ENCODE assay signal across 26 cellular contexts in the genomic region with DNA sequence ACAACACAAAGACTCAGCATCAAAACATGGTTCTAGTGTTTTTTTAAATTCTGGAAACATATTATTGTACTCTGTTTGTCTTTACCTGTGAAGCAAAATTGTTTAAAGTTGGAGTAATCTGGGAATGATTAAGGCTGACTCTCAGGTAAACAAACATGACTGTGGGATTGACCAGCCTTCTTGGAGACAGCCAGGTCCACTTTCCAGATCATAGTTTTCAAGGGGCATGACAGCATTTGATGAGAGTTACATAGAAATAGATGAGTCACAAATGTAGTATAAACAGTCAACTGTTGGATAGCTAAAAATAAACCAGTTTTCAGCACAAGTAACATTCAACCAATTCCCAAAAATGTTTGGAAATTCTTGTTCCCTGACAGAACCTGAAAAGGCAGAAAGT.
"Had no signal": no experiment of that assay in that cellular context is flagged by ENCODE, and none has a peak within 500 bp of the region (broad histone marks: within the 10 kb centered on the region; RNA-seq: fewer than 3 reads in every experiment).

No MANE protein-coding gene starts in this region.

- ATAC-seq: activated CD8-positive, alpha-beta memory T cell treated with anti-CD3 and anti-CD28 coated beads, Interleukin-2, amount 10 ng/mL, durations not matched to agents 7 days and 5 days; body of pancreas; T-helper 17 cell had no signal

- H3K4me1 ChIP-seq: body of pancreas, Peyer's patch had no signal

- H3K9me3 ChIP-seq: body of pancreas, MG63, Peyer's patch had no signal

- H3K27me3 ChIP-seq: body of pancreas, MG63, Peyer's patch had no signal

- DNase-seq: activated B cell treated with CpG ODN at 0.5 μM for 24 hours; activated CD4-positive, alpha-beta T cell treated with anti-CD3 and anti-CD28 coated beads for 1 hour; activated CD4-positive, alpha-beta T cell treated with anti-CD3 and anti-CD28 coated beads, Interleukin-2, amount 10 ng/mL, durations not matched to agents 24 days and 14 days; activated CD4-positive, alpha-beta T cell treated with anti-CD3 and anti-CD28 coated beads, Interleukin-2, amount 50 U/mL, for 48 hours; activated CD8-positive, alpha-beta memory T cell treated with anti-CD3 and anti-CD28 coated beads, Interleukin-2, amount 10 ng/mL, durations not matched to agents 7 days and 5 days; activated effector memory CD4-positive, alpha-beta T cell treated with Interleukin-2 at 50 U/mL for 16 hours; activated naive CD4-positive, alpha-beta T cell; activated T-cell treated with anti-CD3 and anti-CD28 coated beads, Interleukin-2, amount 50 U/mL, for 24 hours; aorta; body of pancreas; MG63; MV-4-11; NCI-H1092 treated with DMSO at 0.1 percent for 48 hours; NCI-H1417 treated with DMSO at 0.1 percent for 48 hours; NCI-H1694; NCI-H2029; NCI-H2107; NCI-H510A treated with DMSO at 0.1 percent for 48 hours; NCI-H69; NK-92 treated with Interleukin-12 subunit alpha and Interleukin-12 subunit beta, amount 100 ng/mL, for 24 hours; OCI-M1; Peyer's patch; SHP77 treated with DMSO at 0.1 percent for 48 hours; T-helper 17 cell; T-helper 9 cell had no signal

- H3K27ac ChIP-seq: body of pancreas, KMS-11, Peyer's patch had no signal

- H3K36me3 ChIP-seq: MG63, Peyer's patch had no signal

- H3K4me3 ChIP-seq: body of pancreas, MG63, Peyer's patch had no signal
